ENCODE assay signal across 20 cellular contexts in the genomic region with DNA sequence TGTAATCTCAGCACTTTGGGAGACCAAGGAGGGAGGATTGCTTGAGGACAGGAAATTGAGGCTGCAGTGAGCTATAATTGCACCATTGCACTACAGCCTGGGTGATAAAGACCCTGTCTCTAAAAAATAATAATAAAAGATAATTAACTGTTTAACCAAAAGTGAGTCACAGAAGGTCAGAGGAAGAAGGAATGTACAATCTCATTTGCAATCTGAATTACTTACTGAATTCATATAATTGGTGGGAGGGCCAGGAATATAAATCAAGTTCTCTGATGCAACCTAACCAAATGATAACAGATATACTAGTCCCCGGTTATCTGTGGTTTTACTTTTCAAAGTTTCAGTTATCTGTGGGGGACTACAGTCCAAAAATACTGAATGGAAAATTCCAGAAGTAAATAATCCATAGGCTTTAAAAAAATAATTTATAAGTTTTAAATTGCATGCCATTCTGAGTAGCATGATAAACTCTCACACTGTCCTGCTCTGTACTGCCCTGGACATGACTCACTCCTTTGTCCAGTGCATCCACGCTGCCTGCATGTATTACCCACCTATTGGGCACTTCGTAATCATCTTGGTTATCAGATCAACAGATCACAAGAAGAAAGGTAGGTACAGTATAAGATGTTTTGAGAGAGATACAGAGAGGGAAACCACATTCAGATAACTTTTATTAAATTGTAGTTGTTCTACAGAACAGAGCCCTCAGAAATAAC. TPM values are rescaled to one million over a fixed set of nuclear protein-coding genes. Genes with fewer than 3 reads are reported as not detected.
DNase-seq lines count a peak whose midpoint lies in the region; ATAC-seq, FAIRE-seq and TF ChIP-seq lines count a peak whose summit lies in the region.
"Had no signal": no experiment of that assay in that cellular context is flagged by ENCODE, and none has a peak within 500 bp of the region (broad histone marks: within the 10 kb centered on the region; RNA-seq: fewer than 3 reads in every experiment).

No MANE protein-coding gene starts in this region.

- intact Hi-C loops in right cardiac atrium (cut with DNase I), result no loop called here

- H3K79me2 ChIP-seq in astrocyte (ENCODE audit: insufficient read depth, low read length), result peaks cover 2% of the 10 kb centered on the region

- no peak overlapping the region for H3K4me3 ChIP-seq in astrocyte (ENCODE audit: insufficient read depth, low read depth, low read length)
- no peak overlapping the region for H3K4me3 ChIP-seq in right cardiac atrium (ENCODE audit: low read length)

- no peak for TF ChIP-seq CTCF in astrocyte (IDR thresholded peaks at IDR 0.05; ENCODE audit: insufficient read depth, low read depth, low read length)

- H3K4me1 ChIP-seq in astrocyte (ENCODE audit: insufficient read depth, low read length) (peaks cover 9% of the 10 kb centered on the region), right cardiac atrium (ENCODE audit: control insufficient read depth, insufficient read depth, low read length) (no peaks in the 10 kb centered on the region)

- no peak for FAIRE-seq in astrocyte (lab: Jason Lieb, UNC)
- FAIRE-seq: A204.1, D721Med had no signal

- ATAC-seq in GM21447 (IDR thresholded peaks at IDR 0.05; ENCODE audit: unreplicated experiment) (no peak), right cardiac atrium (no peak)
- ATAC-seq: HCT116 had no signal

- H3K9ac ChIP-seq in astrocyte (ENCODE audit: low read length), result no peak overlapping the region

- peaks cover 4% of the 10 kb centered on the region for H3K9me3 ChIP-seq in astrocyte (ENCODE audit: insufficient read depth, low read depth, low read length)
- H3K9me3 ChIP-seq in right cardiac atrium (ENCODE audit: control insufficient read depth, low read length), result no peaks in the 10 kb centered on the region

- H3K27me3 ChIP-seq in astrocyte (ENCODE audit: insufficient read depth, low read length), result no peaks in the 10 kb centered on the region
- no peaks in the 10 kb centered on the region for H3K27me3 ChIP-seq in right cardiac atrium (ENCODE audit: control insufficient read depth, insufficient read depth)

- DNase-seq in A172 (ENCODE audit: low spot score) (peak; percentile 92), GM04503 (ENCODE audit: low read depth) (peak; percentile 47), NCI-H226 (peak; percentile 42), astrocyte (ENCODE audit: low read depth) (peak; percentile 43), globus pallidus (ENCODE audit: low spot score) (no peak), right cardiac atrium (no peak), COR-L47 (lab: John Stamatoyannopoulos, UW) (no peak)
- DNase-seq: CD4-positive, CD25-positive, alpha-beta regulatory T cell; DMS79 treated with DMSO at 0.1 percent for 48 hours; MM.1S; NCI-H1417; NCI-H2081; NCI-H524 treated with DMSO at 0.1 percent for 48 hours; T-helper 1 cell had no signal

- no peaks in the 10 kb centered on the region for H3K27me3 Mint-ChIP-seq in astrocyte (ENCODE audit: low read depth, unreplicated experiment)
- H3K27me3 Mint-ChIP-seq: CD4-positive, CD25-positive, alpha-beta regulatory T cell had no signal

- H3K9me3 Mint-ChIP-seq in astrocyte (ENCODE audit: unreplicated experiment), result peaks cover 15% of the 10 kb centered on the region

- H4K20me1 ChIP-seq in astrocyte (ENCODE audit: insufficient read depth, low read length), result peaks cover 8% of the 10 kb centered on the region

- H3K4me1 Mint-ChIP-seq in astrocyte (ENCODE audit: low read depth, unreplicated experiment), result peaks cover 21% of the 10 kb centered on the region
- H3K4me1 Mint-ChIP-seq: CD4-positive, CD25-positive, alpha-beta regulatory T cell had no signal

- H3K4me3 Mint-ChIP-seq in astrocyte (ENCODE audit: unreplicated experiment), result no peak overlapping the region
- H3K4me3 Mint-ChIP-seq: CD4-positive, CD25-positive, alpha-beta regulatory T cell had no signal

- no peak overlapping the region for H3K27ac ChIP-seq in astrocyte (ENCODE audit: low read depth, low read length)
- no peak overlapping the region for H3K27ac ChIP-seq in right cardiac atrium (ENCODE audit: low read length)
- H3K27ac ChIP-seq: HL-60 had no signal

- H2AFZ ChIP-seq in astrocyte (ENCODE audit: low read depth, low read length), result no peak overlapping the region

- H3K36me3 Mint-ChIP-seq in astrocyte (ENCODE audit: low read depth, unreplicated experiment), result peaks cover 45% of the 10 kb centered on the region

- H3K36me3 ChIP-seq in astrocyte (ENCODE audit: insufficient read depth, low read length), result peaks cover 8% of the 10 kb centered on the region

- no peak overlapping the region for H3K4me2 ChIP-seq in astrocyte (ENCODE audit: low read length)

- 93% methylated on average over 3 of the region's 3 CpGs for WGBS in right cardiac atrium

- no peak overlapping the region for H3K27ac Mint-ChIP-seq in astrocyte (ENCODE audit: unreplicated experiment)
- H3K27ac Mint-ChIP-seq: CD4-positive, CD25-positive, alpha-beta regulatory T cell had no signal

RNA-seq across cellular contexts. Expression of a gene that starts 12.8 kb away (rescaled TPM):
- total RNA-seq in A172 (2014; rRNA removed; shearing (Covaris generic)), result 13.4 and 16.1 TPM in 2 replicates
- 11.4 and 13.3 TPM in 2 replicates for total RNA-seq in astrocyte
- under 1 TPM; 0.23 to 0.38 (median 0.30) TPM for total RNA-seq in right cardiac atrium
- polyA plus RNA-seq in right cardiac atrium, result 0.29 TPM
- total RNA-seq: CD4-positive, CD25-positive, alpha-beta regulatory T cell; OCI-LY7 had no signal
- polyA plus RNA-seq: CD4-positive, CD25-positive, alpha-beta regulatory T cell had no signal

RNA-seq across cellular contexts. Expression of a gene that starts 26.2 kb away (rescaled TPM):
- total RNA-seq in A172 (2014; rRNA removed; shearing (Covaris generic)), result 488 and 537 TPM in 2 replicates
- 300 and 337 TPM in 2 replicates for total RNA-seq in astrocyte
- total RNA-seq in right cardiac atrium, result 100 to 1,000 TPM; 178 to 208 (median 191) TPM
- polyA plus RNA-seq in right cardiac atrium, result 224 TPM

RNA-seq across cellular contexts. Expression of a gene that starts 35.3 kb away (rescaled TPM):
- total RNA-seq in A172 (2014; rRNA removed; shearing (Covaris generic)), result 14.7 and 16.7 TPM in 2 replicates
- total RNA-seq in astrocyte (9.1 and 9.6 TPM in 2 replicates), right cardiac atrium (1 to 10 TPM; 6.2 to 7.2 (median 6.9) TPM)
- 2.2 TPM for polyA plus RNA-seq in right cardiac atrium

Comparison
In these comparisons a context has a peak if more than half of its experiments do, and no peak if none do; other contexts are left out.
1. DNase-seq: peak in A172 (single experiment), GM04503 (single experiment), NCI-H226 (single experiment) and astrocyte (single experiment); none in globus pallidus (single experiment), right cardiac atrium (0 of 3) and COR-L47 (single experiment).